ENCODE assay signal across 6 cellular contexts in the genomic region with DNA sequence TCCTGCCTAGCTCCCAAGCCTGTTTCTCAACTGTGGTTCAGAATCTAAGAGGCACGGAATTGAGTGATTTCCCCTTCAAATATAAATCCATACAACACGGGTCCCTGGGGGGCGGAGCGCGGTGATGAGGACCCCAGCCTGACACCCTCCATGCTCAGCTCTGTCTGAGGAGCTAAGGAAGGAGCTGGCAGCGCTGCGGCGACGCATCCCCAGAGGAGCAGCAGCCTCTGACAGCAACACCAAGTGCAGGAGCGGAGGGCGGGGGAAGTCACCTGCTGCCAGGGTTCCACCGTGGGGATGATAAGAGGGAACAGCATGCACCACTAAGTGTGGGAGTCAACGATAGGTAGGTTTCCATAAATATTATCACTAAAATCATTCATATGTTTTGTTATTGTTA.
"Had no signal": no experiment of that assay in that cellular context is flagged by ENCODE, and none has a peak within 500 bp of the region (broad histone marks: within the 10 kb centered on the region; RNA-seq: fewer than 3 reads in every experiment).

No MANE protein-coding gene starts in this region.

- ATAC-seq: GM12878 had no signal

- H3K4me3 ChIP-seq: GM12878 had no signal

- FAIRE-seq: GM12878, GM12891, GM12892, GM18507 had no signal

- DNase-seq: GDM1, GF-D8 had no signal
